Comparison of ENCODE assay signal across 8 cellular contexts in genomic region chr19:12162882-12163806, GRCh38. TPM values are rescaled to one million over a fixed set of nuclear protein-coding genes. Genes with fewer than 3 reads are reported as not detected.
DNase-seq lines count a peak whose midpoint lies in the region; ATAC-seq and TF ChIP-seq lines count a peak whose summit lies in the region.

ZNF136 (plus strand) TSS chr19:12163096; CDS start chr19:12163204, 108 bp downstream.

- peaks cover 17% of the 10 kb centered on the region for H3K9me3 ChIP-seq in BLaER1

- peaks cover 27% of the 10 kb centered on the region for H3K4me1 ChIP-seq in BLaER1

- no peak for TF ChIP-seq CTCF in coronary artery (IDR thresholded peaks at IDR 0.05)

- H3K4me2 ChIP-seq in BLaER1 = peak within 1 kb of the TSS; percentile 87

- DNase-seq in NCI-H526 (lab: John Stamatoyannopoulos, UW) = peak; percentile 87 to 96
- DNase-seq in activated CD4-positive, alpha-beta T cell treated with anti-CD3 and anti-CD28 coated beads, Interleukin-2, amount 10 ng/mL, durations not matched to agents 24 days and 14 days = peak; percentile 98
- DNase-seq in coronary artery (ENCODE audit: low spot score) = peak; percentile 95
- peak; percentile 90 for DNase-seq in left lobe of liver (ENCODE audit: low spot score)
- peak; percentile 92 to 94 for DNase-seq in stimulated activated CD4-positive, alpha-beta T cell treated with anti-CD3 and anti-CD28 coated beads, Interleukin-2, amount 100 ng/mL, for 24 hours

- H3K4me3 ChIP-seq in BLaER1 (peak within 1 kb of the TSS; percentile 91), coronary artery (peak within 1 kb of the TSS; percentile 88)

- peaks cover 38% of the 10 kb centered on the region for H4K20me1 ChIP-seq in BLaER1

- H3K9ac ChIP-seq in BLaER1 = peak within 1 kb of the TSS; percentile 97

- H3K4me1 Mint-ChIP-seq in activated CD4-positive, alpha-beta T cell treated with anti-CD3 and anti-CD28 coated beads, Interleukin-2, amount 10 ng/mL, durations not matched to agents 24 days and 14 days = peaks cover 28% of the 10 kb centered on the region

- no peaks in the 10 kb centered on the region for H3K27me3 ChIP-seq in BLaER1

- peak within 1 kb of the TSS; percentile 96 for H3K27ac Mint-ChIP-seq in activated CD4-positive, alpha-beta T cell treated with anti-CD3 and anti-CD28 coated beads, Interleukin-2, amount 10 ng/mL, durations not matched to agents 24 days and 14 days

- peaks cover 35% of the 10 kb centered on the region for H3K36me3 ChIP-seq in BLaER1

- H3K9me3 Mint-ChIP-seq in activated CD4-positive, alpha-beta T cell treated with anti-CD3 and anti-CD28 coated beads, Interleukin-2, amount 10 ng/mL, durations not matched to agents 24 days and 14 days = no peaks in the 10 kb centered on the region

- H3K27ac ChIP-seq in BLaER1 = peak within 1 kb of the TSS; percentile 97
- H3K27ac ChIP-seq in coronary artery = peak within 1 kb of the TSS; percentile 94 to 98

- H3K36me3 Mint-ChIP-seq in activated CD4-positive, alpha-beta T cell treated with anti-CD3 and anti-CD28 coated beads, Interleukin-2, amount 10 ng/mL, durations not matched to agents 24 days and 14 days (ENCODE audit: low read depth) = peaks cover 24% of the 10 kb centered on the region

- intact Hi-C loops in activated CD4-positive, alpha-beta T cell treated with anti-CD3 and anti-CD28 coated beads, Interleukin-2, amount 10 ng/mL, durations not matched to agents 24 days and 14 days (cut with micrococcal nuclease) = loop anchor here (1.0 kb wide), 3 partner anchors 129 to 176 kb away; partner anchors contain the start of gene ZNF563

- peak; percentile 96 for ATAC-seq in GM19328 (IDR thresholded peaks at IDR 0.05; ENCODE audit: unreplicated experiment)
- ATAC-seq in HG03469 (IDR thresholded peaks at IDR 0.05; ENCODE audit: unreplicated experiment) = peak; percentile 75
- peak; percentile 98 for ATAC-seq in left lobe of liver

- H3K4me3 Mint-ChIP-seq in activated CD4-positive, alpha-beta T cell treated with anti-CD3 and anti-CD28 coated beads, Interleukin-2, amount 10 ng/mL, durations not matched to agents 24 days and 14 days = peak within 1 kb of the TSS; percentile 95

- H3K27me3 Mint-ChIP-seq in activated CD4-positive, alpha-beta T cell treated with anti-CD3 and anti-CD28 coated beads, Interleukin-2, amount 10 ng/mL, durations not matched to agents 24 days and 14 days = no peaks in the 10 kb centered on the region

RNA-seq across cellular contexts. Expression of gene ZNF136, which starts in this region (rescaled TPM):
- total RNA-seq in activated CD4-positive, alpha-beta T cell treated with anti-CD3 and anti-CD28 coated beads, Interleukin-2, amount 10 ng/mL, durations not matched to agents 24 days and 14 days = 9.4 and 10.3 TPM in 2 replicates
- 2.5 TPM for total RNA-seq in left lobe of liver

Comparison
In these comparisons a context has a peak if more than half of its experiments do, and no peak if none do; other contexts are left out.
1. Peak in every context shown above with its lines: DNase-seq, ATAC-seq, H3K4me3 ChIP-seq and H3K27ac ChIP-seq.